9 cellular contexts compared by ENCODE assay signal in the genomic region with DNA sequence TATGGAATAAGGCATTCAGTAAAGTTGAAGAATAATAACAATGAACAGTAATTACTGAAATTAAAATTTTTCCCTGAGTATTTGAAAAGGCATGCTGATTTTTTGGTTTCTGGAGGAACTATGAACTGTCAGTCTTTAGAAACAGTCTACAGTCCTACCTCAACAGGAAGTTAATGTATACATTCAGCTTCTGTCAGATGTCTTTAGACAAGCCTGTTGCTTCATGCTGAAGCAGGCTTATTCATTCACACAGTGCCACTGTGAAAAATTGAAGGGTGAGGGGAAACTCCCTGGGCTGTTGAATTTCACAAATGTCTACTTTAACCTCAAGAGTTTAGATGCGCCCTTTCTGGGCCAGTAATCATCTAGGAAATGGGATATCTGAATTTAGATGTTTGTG. TPM values are rescaled to one million over a fixed set of nuclear protein-coding genes. Genes with fewer than 3 reads are reported as not detected.
DNase-seq lines count a peak whose midpoint lies in the region; ATAC-seq, FAIRE-seq and TF ChIP-seq lines count a peak whose summit lies in the region.
"Had no signal": no experiment of that assay in that cellular context is flagged by ENCODE, and none has a peak within 500 bp of the region (broad histone marks: within the 10 kb centered on the region; RNA-seq: fewer than 3 reads in every experiment).

No MANE protein-coding gene starts in this region.

- H3K4me3 ChIP-seq in HepG2 (replicated peaks in 1 of 3; ENCODE audit: insufficient read depth in 1 of 3, low read depth in 2 of 3, low read length in 3 of 3) (0 out of 6 replicates have a peak overlapping the region, but pooled peaks of 1 of the 3 experiments have one; percentile 3), right lobe of liver (no peak overlapping the region)
- H3K4me3 ChIP-seq: SJCRH30 had no signal

- in situ Hi-C loops in HepG2 (cut with HindIII; ENCODE audit: extremely low pct_ligation_motif_present, low pct_unique_long_range_greater_than_20kb): no loop called here

- peak overlapping the region; percentile 52 for H3K27ac ChIP-seq in HepG2 (ENCODE audit: extremely low read length, insufficient read depth, low read length)
- H3K27ac ChIP-seq in right lobe of liver: no peak overlapping the region
- H3K27ac ChIP-seq: SJCRH30 had no signal

- intact Hi-C loops in HepG2 (cut with micrococcal nuclease; ENCODE audit: unreplicated experiment): no loop called here
- intact Hi-C loops in right lobe of liver (cut with DNase I): no loop called here
- intact Hi-C loops in sciatic nerve (cut with DNase I): no loop called here

- H3K36me3 ChIP-seq in HepG2 (replicated peaks in 1 of 2; ENCODE audit: control insufficient read depth in 1 of 2, insufficient read depth in 2 of 2, low read length in 2 of 2) (no peaks in the 10 kb centered on the region), right lobe of liver (no peaks in the 10 kb centered on the region)
- H3K36me3 ChIP-seq: SJCRH30 had no signal

- peaks cover 87% of the 10 kb centered on the region for H3K79me2 ChIP-seq in HepG2 (ENCODE audit: insufficient read depth, low read length)

- peak; percentile 51 for ATAC-seq in HepG2
- ATAC-seq in right lobe of liver: no peak
- peak; percentile 56 for ATAC-seq in activated T-helper 17 cell treated with anti-CD3 and anti-CD28 coated beads, Interleukin-2, amount 50 U/mL, for 72 hours (replicated peaks)
- no peak for ATAC-seq in sciatic nerve
- ATAC-seq in T-helper 17 cell: no peak

- WGBS in HepG2 (ENCODE audit: low lambda C conversion rate): 69% methylated on average over 1 of the region's 1 CpG
- WGBS in right lobe of liver (ENCODE audit: insufficient coverage, low coverage, low lambda C conversion rate, missing lambda C conversion rate): 50% methylated on average over 1 of the region's 1 CpG

- POLR2A ChIA-PET in HepG2 (lab: Yijun Ruan, JAX): interaction anchor here (0.6 kb wide), 1 partner anchor 441 kb away, joined by 3 read pairs; no protein-coding TSS in a partner anchor

- peak; percentile 51 for FAIRE-seq in HepG2 (lab: Jason Lieb, UNC)

- H3K9me3 ChIP-seq in HepG2 (ENCODE audit: low read length): no peaks in the 10 kb centered on the region
- H3K9me3 ChIP-seq in right lobe of liver: no peaks in the 10 kb centered on the region
- H3K9me3 ChIP-seq in T-helper 17 cell (ENCODE audit: control insufficient read depth, low read length, poor library complexity, severe bottlenecking): no peaks in the 10 kb centered on the region
- H3K9me3 ChIP-seq: SJCRH30 had no signal

- CTCF ChIA-PET in HepG2 (lab: Yijun Ruan, JAX; ENCODE audit: low intra/inter-chr PET ratio, low total read pairs): interaction anchor here (1.0 kb wide), 1 partner anchor 21 kb away, joined by 3 read pairs; no protein-coding TSS in a partner anchor

- no peak overlapping the region for H3K9ac ChIP-seq in HepG2 (ENCODE audit: insufficient read depth, low read depth, low read length)

- H3K4me2 ChIP-seq in HepG2 (ENCODE audit: low read depth, low read length): peak overlapping the region; percentile 13

- no peak for TF ChIP-seq RAD21 in HepG2 (CRISPR knock-in tag; IDR thresholded peaks at IDR 0.05)

- H3K27ac Mint-ChIP-seq in activated T-helper 17 cell treated with anti-CD3 and anti-CD28 coated beads, Interleukin-2, amount 50 U/mL, for 72 hours: peak overlapping the region; percentile 39
- H3K27ac Mint-ChIP-seq in stimulated activated naive CD8-positive, alpha-beta T cell treated with anti-CD3 and anti-CD28 coated beads, Interleukin-15, Interleukin-2, amounts not matched to agents 100 ng/mL and 50 ng/mL, for 24 hours: no peak overlapping the region
- H3K27ac Mint-ChIP-seq in T-helper 17 cell: no peak overlapping the region

- H4K20me1 ChIP-seq in HepG2 (ENCODE audit: insufficient read depth, low read length): peaks cover 8% of the 10 kb centered on the region; the same call in 1 of the 2 replicates

- no peaks in the 10 kb centered on the region for H3K27me3 Mint-ChIP-seq in activated T-helper 17 cell treated with anti-CD3 and anti-CD28 coated beads, Interleukin-2, amount 50 U/mL, for 72 hours
- no peaks in the 10 kb centered on the region for H3K27me3 Mint-ChIP-seq in stimulated activated naive CD8-positive, alpha-beta T cell treated with anti-CD3 and anti-CD28 coated beads, Interleukin-15, Interleukin-2, amounts not matched to agents 100 ng/mL and 50 ng/mL, for 24 hours
- no peaks in the 10 kb centered on the region for H3K27me3 Mint-ChIP-seq in T-helper 17 cell

- peak; percentile 68 for DNase-seq in HepG2 (ENCODE audit: low spot score)
- no peak for DNase-seq in right lobe of liver
- DNase-seq in HT1080 (ENCODE audit: low read depth): peak; percentile 23
- DNase-seq in anterior cingulate cortex (lab: John Stamatoyannopoulos, UW): no peak
- DNase-seq in sciatic nerve (ENCODE audit: low spot score): no peak
- no peak for DNase-seq in T-helper 17 cell

- H3K27me3 ChIP-seq in HepG2 (ENCODE audit: control insufficient read depth in 1 of 2, insufficient read depth in 2 of 2, low read length in 2 of 2) (no peaks in the 10 kb centered on the region; a peak in 1 of 5 replicates), right lobe of liver (no peaks in the 10 kb centered on the region)
- H3K27me3 ChIP-seq: SJCRH30 had no signal

- TF ChIP-seq EP300 in HepG2 (IDR thresholded peaks at IDR 0.05; ENCODE audit: low read depth in 2 of 2, low read length in 2 of 2) (0 out of 4 replicates have a peak, but pooled peaks of 1 of the 2 experiments have one; percentile 7), HepG2 (CRISPR knock-in tag; IDR thresholded peaks at IDR 0.05; ENCODE audit: borderline replicate concordance) (no peak)

- no peak overlapping the region for H2AFZ ChIP-seq in HepG2 (ENCODE audit: low read length)

- peak overlapping the region; percentile 56 for H3K4me3 Mint-ChIP-seq in activated T-helper 17 cell treated with anti-CD3 and anti-CD28 coated beads, Interleukin-2, amount 50 U/mL, for 72 hours
- H3K4me3 Mint-ChIP-seq in stimulated activated naive CD8-positive, alpha-beta T cell treated with anti-CD3 and anti-CD28 coated beads, Interleukin-15, Interleukin-2, amounts not matched to agents 100 ng/mL and 50 ng/mL, for 24 hours: peak overlapping the region; percentile 49
- no peak overlapping the region for H3K4me3 Mint-ChIP-seq in T-helper 17 cell

- peaks cover under 1% of the 10 kb centered on the region for H3K36me3 Mint-ChIP-seq in activated T-helper 17 cell treated with anti-CD3 and anti-CD28 coated beads, Interleukin-2, amount 50 U/mL, for 72 hours (ENCODE audit: low read depth)
- peaks cover 16% of the 10 kb centered on the region for H3K36me3 Mint-ChIP-seq in stimulated activated naive CD8-positive, alpha-beta T cell treated with anti-CD3 and anti-CD28 coated beads, Interleukin-15, Interleukin-2, amounts not matched to agents 100 ng/mL and 50 ng/mL, for 24 hours (ENCODE audit: low read depth)
- no peaks in the 10 kb centered on the region for H3K36me3 Mint-ChIP-seq in T-helper 17 cell (ENCODE audit: low read depth)

- H3K4me1 Mint-ChIP-seq in activated T-helper 17 cell treated with anti-CD3 and anti-CD28 coated beads, Interleukin-2, amount 50 U/mL, for 72 hours: peaks cover 37% of the 10 kb centered on the region
- H3K4me1 Mint-ChIP-seq in stimulated activated naive CD8-positive, alpha-beta T cell treated with anti-CD3 and anti-CD28 coated beads, Interleukin-15, Interleukin-2, amounts not matched to agents 100 ng/mL and 50 ng/mL, for 24 hours (ENCODE audit: low read depth): peaks cover 80% of the 10 kb centered on the region
- H3K4me1 Mint-ChIP-seq in T-helper 17 cell: peaks cover 43% of the 10 kb centered on the region

- no peak for TF ChIP-seq CTCF in HepG2 (CRISPR knock-in tag; IDR thresholded peaks at IDR 0.05)
- no peak for TF ChIP-seq CTCF in right lobe of liver (IDR thresholded peaks at IDR 0.05)

- H3K4me1 ChIP-seq in HepG2 (ENCODE audit: insufficient read depth, low read length): peaks cover 76% of the 10 kb centered on the region
- H3K4me1 ChIP-seq in right lobe of liver: peaks cover 0 to 7% (median 4%) of the 10 kb centered on the region in 4 donors

- TF ChIP-seq POLR2A in HepG2 (IDR thresholded peaks at IDR 0.05; ENCODE audit: insufficient read depth in 1 of 2, low read depth in 2 of 2, low read length in 2 of 2) (no peak), right lobe of liver (IDR thresholded peaks at IDR 0.05) (no peak)

- H3K9me3 Mint-ChIP-seq in activated T-helper 17 cell treated with anti-CD3 and anti-CD28 coated beads, Interleukin-2, amount 50 U/mL, for 72 hours: no peaks in the 10 kb centered on the region
- no peaks in the 10 kb centered on the region for H3K9me3 Mint-ChIP-seq in stimulated activated naive CD8-positive, alpha-beta T cell treated with anti-CD3 and anti-CD28 coated beads, Interleukin-15, Interleukin-2, amounts not matched to agents 100 ng/mL and 50 ng/mL, for 24 hours

- BruUV-seq in HepG2 (replicated peaks; lab: Mats Ljungman, UMichigan): no TSS peak

RNA-seq across cellular contexts. Expression of a gene that starts 3.5 kb away (rescaled TPM):
- total RNA-seq in HepG2 (2016; rRNA removed; fragmentation: Illumina TruSeq; extraction: Trizol) (10.1 and 16.2 TPM in 2 replicates), right lobe of liver (1 to 10 TPM; 3.9 to 6.8 (median 5.3) TPM), sciatic nerve (29.2 TPM), T-helper 17 cell (10 to 100 TPM; 33.7 to 33.9 TPM)
- total RNA-seq in HepG2 (2016; cell fraction: cytosol; rRNA removed; fragmentation: Illumina TruSeq; extraction: Trizol; ENCODE audit: low read depth): 10.9 TPM in 2 replicates
- total RNA-seq in HepG2 (2016; cell fraction: insoluble cytoplasmic fraction; rRNA removed; fragmentation: Illumina TruSeq; extraction: Trizol): 10.6 and 17.7 TPM in 2 replicates
- 9.0 and 11.3 TPM in 2 replicates for total RNA-seq in HepG2 (2016; cell fraction: membrane; rRNA removed; fragmentation: Illumina TruSeq; extraction: Trizol)
- 17.2 and 20.8 TPM in 2 replicates for total RNA-seq in HepG2 (2016; cell fraction: nucleus; rRNA removed; fragmentation: Illumina TruSeq; extraction: Trizol)
- polyA plus RNA-seq in HepG2 (2011; rRNA removed): 9.3 and 11.0 TPM in 2 replicates
- polyA plus RNA-seq in HepG2 (2011; cell fraction: cytosol; rRNA removed): 8.8 and 9.7 TPM in 2 replicates
- polyA plus RNA-seq in HepG2 (2011; cell fraction: nucleus; rRNA removed): 13.7 and 15.4 TPM in 2 replicates
- 7.3 and 7.6 TPM in 2 replicates for polyA plus RNA-seq in HepG2 (2012)
- polyA plus RNA-seq in HepG2 (2016; cell fraction: cytosol; fragmentation: Illumina TruSeq; extraction: Trizol; ENCODE audit: low read depth): 1.5 and 1.6 TPM in 2 replicates
- polyA plus RNA-seq in HepG2 (2016; cell fraction: insoluble cytoplasmic fraction; fragmentation: Illumina TruSeq; extraction: Trizol; ENCODE audit: low read depth): 14.0 and 14.7 TPM in 2 replicates
- polyA plus RNA-seq in HepG2 (2016; cell fraction: membrane; fragmentation: Illumina TruSeq; extraction: Trizol; ENCODE audit: low read depth): 3.5 and 4.0 TPM in 2 replicates
- 17.5 and 20.4 TPM in 2 replicates for polyA plus RNA-seq in HepG2 (2016; cell fraction: nucleus; fragmentation: Illumina TruSeq; extraction: Trizol; ENCODE audit: insufficient read depth, low read depth)
- polyA minus RNA-seq in HepG2 (2011; rRNA and poly(A)+ RNA removed; ENCODE audit: low replicate concordance): 33.4 and 59.8 TPM in 2 replicates
- polyA minus RNA-seq in HepG2 (2011; cell fraction: cytosol; rRNA and poly(A)+ RNA removed): 8.1 and 8.9 TPM in 2 replicates
- polyA minus RNA-seq in HepG2 (2011; cell fraction: nucleus; rRNA and poly(A)+ RNA removed): 27.0 and 28.1 TPM in 2 replicates
- total RNA-seq in HT1080 (2014; rRNA removed; shearing (Covaris generic)): 13.3 and 14.6 TPM in 2 replicates
- 12.4 and 13.9 TPM in 2 replicates for polyA plus RNA-seq in HT1080 (2015; cell fraction: cytosol; rRNA removed)
- 14.1 and 20.1 TPM in 2 replicates for polyA plus RNA-seq in HT1080 (2015; cell fraction: nucleus; rRNA removed)
- total RNA-seq in activated T-helper 17 cell treated with anti-CD3 and anti-CD28 coated beads, Interleukin-2, amount 50 U/mL, for 72 hours: 10 to 100 TPM; 15.3 to 22.5 TPM

Comparison
In these comparisons a context has a peak if more than half of its experiments do, and no peak if none do; other contexts are left out.
1. ATAC-seq: peak in HepG2 (single experiment) and activated T-helper 17 cell treated with anti-CD3 and anti-CD28 coated beads, Interleukin-2, amount 50 U/mL, for 72 hours (single experiment); none in right lobe of liver (0 of 4), sciatic nerve (single experiment) and T-helper 17 cell (single experiment).
2. DNase-seq: peak in HepG2 (single experiment) and HT1080 (single experiment); none in right lobe of liver (0 of 3), anterior cingulate cortex (0 of 58), sciatic nerve (single experiment) and T-helper 17 cell (0 of 3).